ENCODE assay signal across 6 cellular contexts in the genomic region with DNA sequence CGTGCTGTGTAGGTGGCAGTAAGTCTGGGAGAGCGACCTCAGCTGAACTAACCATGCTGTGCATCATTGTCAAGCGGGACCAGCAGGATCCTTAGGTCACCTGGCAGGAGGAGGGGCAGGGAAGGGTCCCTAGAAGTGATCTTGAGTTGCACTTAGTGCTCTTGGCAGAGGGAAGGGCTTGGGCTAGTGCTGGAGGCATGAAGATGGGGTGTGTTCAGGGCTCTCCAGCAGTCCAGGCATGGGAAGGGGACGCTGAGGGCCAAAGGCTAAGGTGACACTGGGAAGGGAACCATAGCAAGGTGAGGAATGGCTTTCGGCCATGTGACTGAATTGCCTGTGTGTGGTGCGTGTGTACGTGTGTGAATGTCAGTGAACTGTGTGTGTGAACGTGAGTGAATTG. TPM values are rescaled to one million over a fixed set of nuclear protein-coding genes. Genes with fewer than 3 reads are reported as not detected.
"Had no signal": no experiment of that assay in that cellular context is flagged by ENCODE, and none has a peak within 500 bp of the region (broad histone marks: within the 10 kb centered on the region; RNA-seq: fewer than 3 reads in every experiment).

No MANE protein-coding gene starts in this region.

RNA-seq across cellular contexts. Expression of a gene that starts 6.2 kb away (rescaled TPM):
- total RNA-seq: K562, PC-3, Peyer's patch had no signal

RNA-seq across cellular contexts. Expression of a gene that starts 19.2 kb away (rescaled TPM):
- total RNA-seq: K562, M059J, PC-3, Peyer's patch, Right ventricle myocardium superior, SJSA1 had no signal
